ENCODE assay signal across 21 cellular contexts in genomic region chr3:189169728-189170127, GRCh38. TPM values are rescaled to one million over a fixed set of nuclear protein-coding genes. Genes with fewer than 3 reads are reported as not detected.
DNase-seq lines count a peak whose midpoint lies in the region; ATAC-seq and TF ChIP-seq lines count a peak whose summit lies in the region.
"Had no signal": no experiment of that assay in that cellular context is flagged by ENCODE, and none has a peak within 500 bp of the region (broad histone marks: within the 10 kb centered on the region; RNA-seq: fewer than 3 reads in every experiment).

No MANE protein-coding gene starts in this region.

- no peak overlapping the region for H3K27ac ChIP-seq in endodermal cell (ENCODE audit: low read depth, low read length)
- no peak overlapping the region for H3K27ac ChIP-seq in ovary
- H3K27ac ChIP-seq: C4-2B, HL-60, WERI-Rb-1 had no signal

- H3K4me1 ChIP-seq in endodermal cell (ENCODE audit: control insufficient read depth, insufficient read depth, low read length) (peaks cover 7% of the 10 kb centered on the region), ovary (ENCODE audit: insufficient read depth) (no peaks in the 10 kb centered on the region)

- no peak for TF ChIP-seq POLR2A in ovary (IDR thresholded peaks at IDR 0.05)

- H3K9ac ChIP-seq in endodermal cell (ENCODE audit: extremely low read depth, low read length, poor library complexity, severe bottlenecking) = no peak overlapping the region

- DNase-seq in NCI-H2107 treated with DMSO at 0.1 percent for 48 hours (lab: John Stamatoyannopoulos, UW; ENCODE audit: unreplicated experiment) (peak; percentile 9), NCI-H2107 (lab: John Stamatoyannopoulos, UW) (no peak), NCI-H69 (lab: John Stamatoyannopoulos, UW) (peak; percentile 97), endodermal cell (peak; percentile 71), retina (peak; percentile 16), ovary (no peak)
- no peak for DNase-seq in activated CD4-positive, alpha-beta memory T cell treated with anti-CD3 and anti-CD28 coated beads, Interleukin-2, amount 10 ng/mL, durations not matched to agents 7 days and 5 days
- DNase-seq: activated CD8-positive, alpha-beta T cell treated with anti-CD3 and anti-CD28 coated beads, Interleukin-2, amount 10 ng/mL, durations not matched to agents 7 days and 5 days; activated naive CD8-positive, alpha-beta T cell treated with anti-CD3 and anti-CD28 coated beads, Interleukin-2, amount 10 ng/mL, durations not matched to agents 7 days and 5 days; activated T-cell treated with anti-CD3 and anti-CD28 coated beads, Interleukin-2, amount 50 U/mL, for 72 hours; DMS79; effector CD4-positive, alpha-beta T cell; hippocampal formation; NCI-H1048; occipital lobe; stimulated activated CD4-positive, alpha-beta T cell treated with anti-CD3 and anti-CD28 coated beads, Interleukin-2, amount 100 ng/mL, for 24 hours; WERI-Rb-1 had no signal

- no peaks in the 10 kb centered on the region for H3K27me3 ChIP-seq in endodermal cell (ENCODE audit: control insufficient read depth, insufficient read depth, low read length, poor library complexity, severe bottlenecking)
- H3K27me3 ChIP-seq in ovary = no peaks in the 10 kb centered on the region

- CTCF ChIA-PET in activated CD4-positive, alpha-beta memory T cell treated with anti-CD3 and anti-CD28 coated beads, Interleukin-2, amount 10 ng/mL, durations not matched to agents 7 days and 5 days (lab: Charles Lee) = no interaction called here

- H3K4me3 Mint-ChIP-seq in endodermal cell = no peak overlapping the region
- no peak overlapping the region for H3K4me3 Mint-ChIP-seq in activated CD4-positive, alpha-beta memory T cell treated with anti-CD3 and anti-CD28 coated beads, Interleukin-2, amount 10 ng/mL, durations not matched to agents 7 days and 5 days
- H3K4me3 Mint-ChIP-seq: activated CD8-positive, alpha-beta T cell treated with anti-CD3 and anti-CD28 coated beads, Interleukin-2, amount 10 ng/mL, durations not matched to agents 7 days and 5 days; activated naive CD8-positive, alpha-beta T cell treated with anti-CD3 and anti-CD28 coated beads, Interleukin-2, amount 10 ng/mL, durations not matched to agents 7 days and 5 days; activated T-cell treated with anti-CD3 and anti-CD28 coated beads, Interleukin-2, amount 50 U/mL, for 72 hours; T-helper 1 cell treated with Interleukin-12 subunit alpha and Interleukin-12 subunit beta and Interleukin-4 antibody, amounts not matched to agents 30 μg/mL and 1 μg/mL, for 36 hours had no signal

- POLR2A ChIA-PET in activated CD4-positive, alpha-beta memory T cell treated with anti-CD3 and anti-CD28 coated beads, Interleukin-2, amount 10 ng/mL, durations not matched to agents 7 days and 5 days (lab: Charles Lee) = no interaction called here

- H3K9me3 ChIP-seq in endodermal cell (ENCODE audit: control insufficient read depth, low read length) = no peaks in the 10 kb centered on the region
- no peaks in the 10 kb centered on the region for H3K9me3 ChIP-seq in ovary

- H3K27me3 Mint-ChIP-seq in endodermal cell (ENCODE audit: insufficient read depth) = no peaks in the 10 kb centered on the region
- H3K27me3 Mint-ChIP-seq in activated CD4-positive, alpha-beta memory T cell treated with anti-CD3 and anti-CD28 coated beads, Interleukin-2, amount 10 ng/mL, durations not matched to agents 7 days and 5 days = no peaks in the 10 kb centered on the region
- H3K27me3 Mint-ChIP-seq: activated naive CD8-positive, alpha-beta T cell treated with anti-CD3 and anti-CD28 coated beads, Interleukin-2, amount 10 ng/mL, durations not matched to agents 7 days and 5 days had no signal

- H3K4me1 Mint-ChIP-seq in endodermal cell = peaks cover 12% of the 10 kb centered on the region
- H3K4me1 Mint-ChIP-seq in activated CD4-positive, alpha-beta memory T cell treated with anti-CD3 and anti-CD28 coated beads, Interleukin-2, amount 10 ng/mL, durations not matched to agents 7 days and 5 days = peaks cover 15% of the 10 kb centered on the region

- 71 to 84% methylated on average over 1 to 6 of the region's 6 CpGs for WGBS in endodermal cell (ENCODE audit: insufficient coverage in 1 of 2, insufficient read length in 1 of 2), 2 experiments
- WGBS in ovary, 3 donors = 89 to 92% (median 91%) methylated on average over 6 of the region's 6 CpGs

- no peaks in the 10 kb centered on the region for H3K36me3 Mint-ChIP-seq in endodermal cell (ENCODE audit: low read depth)
- H3K36me3 Mint-ChIP-seq in activated CD4-positive, alpha-beta memory T cell treated with anti-CD3 and anti-CD28 coated beads, Interleukin-2, amount 10 ng/mL, durations not matched to agents 7 days and 5 days (ENCODE audit: low read depth) = no peaks in the 10 kb centered on the region
- H3K36me3 Mint-ChIP-seq: activated naive CD8-positive, alpha-beta T cell treated with anti-CD3 and anti-CD28 coated beads, Interleukin-2, amount 10 ng/mL, durations not matched to agents 7 days and 5 days had no signal

- TF ChIP-seq CTCF in endodermal cell (conservative IDR thresholded peaks at IDR 0.05) (peak; percentile 64), ovary (IDR thresholded peaks at IDR 0.05) (no peak)

- no peak overlapping the region for H3K27ac Mint-ChIP-seq in endodermal cell
- no peak overlapping the region for H3K27ac Mint-ChIP-seq in activated CD4-positive, alpha-beta memory T cell treated with anti-CD3 and anti-CD28 coated beads, Interleukin-2, amount 10 ng/mL, durations not matched to agents 7 days and 5 days
- H3K27ac Mint-ChIP-seq: activated CD8-positive, alpha-beta T cell treated with anti-CD3 and anti-CD28 coated beads, Interleukin-2, amount 10 ng/mL, durations not matched to agents 7 days and 5 days; activated naive CD8-positive, alpha-beta T cell treated with anti-CD3 and anti-CD28 coated beads, Interleukin-2, amount 10 ng/mL, durations not matched to agents 7 days and 5 days; activated T-cell treated with anti-CD3 and anti-CD28 coated beads, Interleukin-2, amount 50 U/mL, for 72 hours; T-helper 1 cell treated with Interleukin-12 subunit alpha and Interleukin-12 subunit beta and Interleukin-4 antibody, amounts not matched to agents 30 μg/mL and 1 μg/mL, for 36 hours had no signal

- H3K9me3 Mint-ChIP-seq in endodermal cell = no peaks in the 10 kb centered on the region
- H3K9me3 Mint-ChIP-seq in activated CD4-positive, alpha-beta memory T cell treated with anti-CD3 and anti-CD28 coated beads, Interleukin-2, amount 10 ng/mL, durations not matched to agents 7 days and 5 days = no peaks in the 10 kb centered on the region
- H3K9me3 Mint-ChIP-seq: activated T-cell treated with anti-CD3 and anti-CD28 coated beads, Interleukin-2, amount 50 U/mL, for 72 hours; T-helper 1 cell treated with Interleukin-12 subunit alpha and Interleukin-12 subunit beta and Interleukin-4 antibody, amounts not matched to agents 30 μg/mL and 1 μg/mL, for 36 hours had no signal

- no peak overlapping the region for H3K4me3 ChIP-seq in endodermal cell (ENCODE audit: low read length)
- no peak overlapping the region for H3K4me3 ChIP-seq in ovary

- intact Hi-C loops in ovary (cut with DNase I) = no loop called here

- no peak for ATAC-seq in HG03520 (IDR thresholded peaks at IDR 0.05; ENCODE audit: unreplicated experiment)
- ATAC-seq: activated CD8-positive, alpha-beta T cell treated with anti-CD3 and anti-CD28 coated beads, Interleukin-2, amount 10 ng/mL, durations not matched to agents 7 days and 5 days; activated T-cell treated with anti-CD3 and anti-CD28 coated beads, Interleukin-2, amount 50 U/mL, for 72 hours had no signal

- no peaks in the 10 kb centered on the region for H3K36me3 ChIP-seq in endodermal cell (ENCODE audit: control insufficient read depth, insufficient read depth, low read length)
- H3K36me3 ChIP-seq in ovary = no peaks in the 10 kb centered on the region
- H3K36me3 ChIP-seq: WERI-Rb-1 had no signal

- TF ChIP-seq EP300 in ovary (IDR thresholded peaks at IDR 0.05) = no peak

RNA-seq across cellular contexts. Expression of gene TPRG1, which starts 2.0 kb away (rescaled TPM):
- total RNA-seq in endodermal cell = 1 to 10 TPM in 1 of 2 donors, under 1 TPM in 1; 0.69 to 1.3 TPM
- polyA plus RNA-seq in endodermal cell (2013, experiment 1 of 2) = 0.43 TPM
- polyA plus RNA-seq in endodermal cell (2013, experiment 2 of 2) = 0.37 TPM
- 1 to 10 TPM; 8.7 to 9.7 TPM for total RNA-seq in activated CD4-positive, alpha-beta memory T cell treated with anti-CD3 and anti-CD28 coated beads, Interleukin-2, amount 10 ng/mL, durations not matched to agents 7 days and 5 days
- total RNA-seq in ovary = 10 to 100 TPM in 3 of 7 donors, 1 to 10 TPM in 4; 3.2 to 20.2 (median 8.1) TPM
- polyA plus RNA-seq in ovary = 1 to 10 TPM; 1.9 to 7.5 TPM

Comparison
In these comparisons a context has a peak if more than half of its experiments do, and no peak if none do; other contexts are left out.
1. DNase-seq: peak in NCI-H2107 treated with DMSO at 0.1 percent for 48 hours (single experiment), NCI-H69 (single experiment), endodermal cell (single experiment) and retina (single experiment); none in NCI-H2107 (single experiment), activated CD4-positive, alpha-beta memory T cell treated with anti-CD3 and anti-CD28 coated beads, Interleukin-2, amount 10 ng/mL, durations not matched to agents 7 days and 5 days (single experiment) and ovary (0 of 5).